Comparison of ENCODE assay signal across 8 cellular contexts in genomic region chr14:73713206-73713803, GRCh38. TPM values are rescaled to one million over a fixed set of nuclear protein-coding genes. Genes with fewer than 3 reads are reported as not detected.
A peak's percentile ranks its signal among the peaks of the same experiment; 100 is the strongest.
DNase-seq lines count a peak whose midpoint lies in the region; ATAC-seq and TF ChIP-seq lines count a peak whose summit lies in the region.

No MANE protein-coding gene starts in this region.

- no peak; the same call in 2 of the 3 replicates for ATAC-seq in DND-41 (ENCODE audit: insufficient read depth, low read depth)
- ATAC-seq in GM18520 (IDR thresholded peaks at IDR 0.05; ENCODE audit: unreplicated experiment) = no peak

- H3K4me2 ChIP-seq in DND-41 (ENCODE audit: insufficient read depth, low read length) = peak overlapping the region; percentile 91

- peak overlapping the region; percentile 80 for H2AFZ ChIP-seq in DND-41 (ENCODE audit: low read depth, low read length)

- H3K4me3 ChIP-seq in DND-41 (ENCODE audit: low read depth in 1 of 2, low read length in 2 of 2) (peak overlapping the region; percentile 42 to 77; a peak in 3 of 4 replicates), mucosa of rectum (ENCODE audit: low read length in 2 of 2) (peak overlapping the region; percentile 71 to 87)
- H3K4me3 ChIP-seq in Jurkat, Clone E6-1 (ENCODE audit: low read length) = peak overlapping the region; percentile 66

- peak; percentile 1 for TF ChIP-seq CTCF in DND-41 (IDR thresholded peaks at IDR 0.05; ENCODE audit: borderline replicate concordance, extremely low read depth, low read length, poor library complexity, severe bottlenecking)

- H3K27ac ChIP-seq in DND-41 (ENCODE audit: low read length) = peak overlapping the region; percentile 73
- H3K27ac ChIP-seq in caudate nucleus (ENCODE audit: low read depth, low read length) = peak overlapping the region; percentile 93
- peak overlapping the region; percentile 82 to 89 for H3K27ac ChIP-seq in mucosa of rectum (ENCODE audit: low read depth in 2 of 2, low read length in 2 of 2)

- peaks cover 32% of the 10 kb centered on the region for H3K4me1 ChIP-seq in DND-41 (ENCODE audit: insufficient read depth, low read length)
- H3K4me1 ChIP-seq in mucosa of rectum (ENCODE audit: control insufficient read depth in 2 of 2, insufficient read depth in 2 of 2, low read length in 2 of 2) = peaks cover 12 to 14% of the 10 kb centered on the region in 2 donors

- no peaks in the 10 kb centered on the region for H3K27me3 ChIP-seq in DND-41 (ENCODE audit: insufficient read depth, low read length, poor library complexity)
- H3K27me3 ChIP-seq in mucosa of rectum (ENCODE audit: control insufficient read depth in 2 of 2, insufficient read depth in 2 of 2, low read length in 2 of 2) = no peaks in the 10 kb centered on the region

- H4K20me1 ChIP-seq in DND-41 (ENCODE audit: insufficient read depth, low read length) = peaks cover 11% of the 10 kb centered on the region

- no peaks in the 10 kb centered on the region for H3K9me3 ChIP-seq in DND-41 (ENCODE audit: insufficient read depth, low read length, severe bottlenecking)
- no peaks in the 10 kb centered on the region for H3K9me3 ChIP-seq in mucosa of rectum (ENCODE audit: control insufficient read depth in 2 of 2, low read length in 2 of 2)

- no peak for DNase-seq in DND-41
- DNase-seq in Jurkat, Clone E6-1 (ENCODE audit: low read depth, low spot score) = peak; percentile 15
- peak in 9 of 61 donors; percentile 26 to 68 (median 55) for DNase-seq in caudate nucleus (lab: John Stamatoyannopoulos, UW)
- DNase-seq in NCI-H2081 treated with DMSO at 0.1 percent for 48 hours (lab: John Stamatoyannopoulos, UW) = no peak
- no peak for DNase-seq in stimulated activated CD4-positive, alpha-beta T cell treated with anti-CD3 and anti-CD28 coated beads, Interleukin-4, amount 100 ng/mL, for 4 hours
- no peak for DNase-seq in LoVo (ENCODE audit: low spot score)

- peaks cover 27% of the 10 kb centered on the region for H3K79me2 ChIP-seq in DND-41 (ENCODE audit: insufficient read depth, low read length)

- H3K36me3 ChIP-seq in DND-41 (ENCODE audit: insufficient read depth, low read length) (peaks cover 21% of the 10 kb centered on the region), mucosa of rectum (ENCODE audit: control insufficient read depth in 2 of 2, insufficient read depth in 2 of 2, low read length in 2 of 2) (peaks cover 18 to 24% of the 10 kb centered on the region in 2 donors)

- peak overlapping the region; percentile 69 for H3K9ac ChIP-seq in DND-41 (ENCODE audit: low read depth, low read length)
- H3K9ac ChIP-seq in mucosa of rectum (ENCODE audit: low read depth in 1 of 2, low read length in 2 of 2) = peak overlapping the region; percentile 75 to 79

RNA-seq across cellular contexts. Expression of gene PNMA1, which starts 0.9 kb away (rescaled TPM):
- polyA plus RNA-seq in Jurkat, Clone E6-1 (2012; ENCODE audit: insufficient read depth, insufficient read length) = 21.7 TPM
